ENCODE assay signal across 7 cellular contexts in genomic region chrX:78104447-78105176, GRCh38. TPM values are rescaled to one million over a fixed set of nuclear protein-coding genes. Genes with fewer than 3 reads are reported as not detected.
DNase-seq lines count a peak whose midpoint lies in the region; ATAC-seq and TF ChIP-seq lines count a peak whose summit lies in the region.

No MANE protein-coding gene starts in this region.

- peak overlapping the region; percentile 90 for H3K27ac Mint-ChIP-seq in activated naive CD8-positive, alpha-beta T cell treated with anti-CD3 and anti-CD28 coated beads, Interleukin-2, amount 50 U/mL, for 24 hours

- peaks cover 43% of the 10 kb centered on the region for H3K4me1 Mint-ChIP-seq in activated naive CD8-positive, alpha-beta T cell treated with anti-CD3 and anti-CD28 coated beads, Interleukin-2, amount 50 U/mL, for 24 hours

- H3K36me3 Mint-ChIP-seq in activated naive CD8-positive, alpha-beta T cell treated with anti-CD3 and anti-CD28 coated beads, Interleukin-2, amount 50 U/mL, for 24 hours (ENCODE audit: low read depth): peaks cover 52% of the 10 kb centered on the region

- no peaks in the 10 kb centered on the region for H3K27me3 Mint-ChIP-seq in activated naive CD8-positive, alpha-beta T cell treated with anti-CD3 and anti-CD28 coated beads, Interleukin-2, amount 50 U/mL, for 24 hours

- ATAC-seq in HG03280 (IDR thresholded peaks at IDR 0.05; ENCODE audit: unreplicated experiment) (peak; percentile 29), Right ventricle myocardium inferior (peak; percentile 58)
- ATAC-seq in activated naive CD8-positive, alpha-beta T cell treated with anti-CD3 and anti-CD28 coated beads, Interleukin-2, amount 50 U/mL, for 24 hours: no peak

- no peaks in the 10 kb centered on the region for H3K9me3 Mint-ChIP-seq in activated naive CD8-positive, alpha-beta T cell treated with anti-CD3 and anti-CD28 coated beads, Interleukin-2, amount 50 U/mL, for 24 hours

- peak overlapping the region; percentile 99 for H3K9ac ChIP-seq in OCI-LY3 (ENCODE audit: low read length)
- H3K9ac ChIP-seq in parathyroid adenoma: peak overlapping the region; percentile 1

- peak overlapping the region; percentile 94 for H3K4me3 Mint-ChIP-seq in activated naive CD8-positive, alpha-beta T cell treated with anti-CD3 and anti-CD28 coated beads, Interleukin-2, amount 50 U/mL, for 24 hours

- in situ Hi-C loops in GM13977 (cut with MboI; ENCODE audit: low pct_unique_long_range_greater_than_20kb, low sequenced_read_pairs, unreplicated experiment): loop anchor here (10.0 kb wide), 1 partner anchor 200 kb away; no protein-coding TSS in a partner anchor

- H2AFZ ChIP-seq in OCI-LY3 (ENCODE audit: low read depth, low read length): no peak overlapping the region
- peak overlapping the region; percentile 76 for H2AFZ ChIP-seq in parathyroid adenoma

- H3K27ac ChIP-seq in OCI-LY3 (ENCODE audit: low read length) (peak overlapping the region; percentile 73), parathyroid adenoma (peak overlapping the region; percentile 91)

- H3K4me3 ChIP-seq in OCI-LY3 (ENCODE audit: low read length) (peak overlapping the region; percentile 99), parathyroid adenoma (ENCODE audit: low read depth, low read length) (peak overlapping the region; percentile 91)

- DNase-seq in GM13977 (ENCODE audit: low spot score) (peak; percentile 38), Right ventricle myocardium inferior (ENCODE audit: missing footprints) (peak; percentile 72), kidney glomerular epithelial cell (lab: John Stamatoyannopoulos, UW) (no peak)
- no peak for DNase-seq in activated naive CD8-positive, alpha-beta T cell treated with anti-CD3 and anti-CD28 coated beads, Interleukin-2, amount 50 U/mL, for 24 hours

- no peaks in the 10 kb centered on the region for H3K27me3 ChIP-seq in OCI-LY3 (ENCODE audit: low read depth, low read length)
- no peaks in the 10 kb centered on the region for H3K27me3 ChIP-seq in parathyroid adenoma (ENCODE audit: control insufficient read depth, insufficient read depth, low read length)

- intact Hi-C loops in Right ventricle myocardium inferior (cut with DNase I): no loop called here

- peaks cover 58% of the 10 kb centered on the region for H3K4me1 ChIP-seq in OCI-LY3 (ENCODE audit: low read length)
- H3K4me1 ChIP-seq in parathyroid adenoma: no peaks in the 10 kb centered on the region

- peaks cover 56% of the 10 kb centered on the region for H3K79me2 ChIP-seq in OCI-LY3 (ENCODE audit: low read length)
- H3K79me2 ChIP-seq in parathyroid adenoma: peaks cover 20% of the 10 kb centered on the region

- H3K4me2 ChIP-seq in OCI-LY3 (ENCODE audit: low read length): peak overlapping the region; percentile 89
- H3K4me2 ChIP-seq in parathyroid adenoma (ENCODE audit: low read length): peak overlapping the region; percentile 73

- TF ChIP-seq CTCF in GM13977 (IDR thresholded peaks at IDR 0.05; ENCODE audit: extremely low read depth, insufficient read depth, missing control alignments) (no peak), OCI-LY3 (IDR thresholded peaks at IDR 0.05; ENCODE audit: low read depth, low read length) (no peak), parathyroid adenoma (IDR thresholded peaks at IDR 0.05) (no peak)

- peaks cover 52% of the 10 kb centered on the region for H3K36me3 ChIP-seq in OCI-LY3 (replicated peaks; ENCODE audit: low read depth, low read length)
- no peaks in the 10 kb centered on the region for H3K36me3 ChIP-seq in parathyroid adenoma (ENCODE audit: control insufficient read depth, insufficient read depth, low read length)

- no peaks in the 10 kb centered on the region for H3K9me3 ChIP-seq in OCI-LY3 (ENCODE audit: insufficient read depth, low read length)
- H3K9me3 ChIP-seq in parathyroid adenoma (ENCODE audit: control insufficient read depth, low read length): no peaks in the 10 kb centered on the region

- H4K20me1 ChIP-seq in OCI-LY3 (ENCODE audit: insufficient read depth, low read length): peaks cover 48% of the 10 kb centered on the region

RNA-seq across cellular contexts. Expression of gene PGK1, which starts 0.6 kb away (rescaled TPM):
- total RNA-seq in Right ventricle myocardium inferior: 425 TPM

RNA-seq across cellular contexts. Expression of gene TAF9B, which starts 34.8 kb away (rescaled TPM):
- total RNA-seq in Right ventricle myocardium inferior: 18.3 TPM

Comparison
In these comparisons a context has a peak if more than half of its experiments do, and no peak if none do; other contexts are left out.
1. DNase-seq: peak in GM13977 (single experiment) and Right ventricle myocardium inferior (single experiment); none in activated naive CD8-positive, alpha-beta T cell treated with anti-CD3 and anti-CD28 coated beads, Interleukin-2, amount 50 U/mL, for 24 hours (single experiment) and kidney glomerular epithelial cell (single experiment).